23 cellular contexts compared by ENCODE assay signal in genomic region chr22:46410291-46410808, GRCh38.
DNase-seq lines count a peak whose midpoint lies in the region; ATAC-seq, FAIRE-seq and TF ChIP-seq lines count a peak whose summit lies in the region.
"Had no signal": no experiment of that assay in that cellular context is flagged by ENCODE, and none has a peak within 500 bp of the region (broad histone marks: within the 10 kb centered on the region; RNA-seq: fewer than 3 reads in every experiment).

No MANE protein-coding gene starts in this region.

- no CpG with 5 or more reads among the region's 28 CpGs for whole genome bisulfite sequencing in trophoblast cell (ENCODE audit: extremely low coverage, insufficient coverage, insufficient read length)
- WGBS in adrenal gland, 4 donors: 90 to 96% (median 92%) methylated on average over 15 to 28 of the region's 28 CpGs

- TF ChIP-seq CTCF in GM23338 (conservative IDR thresholded peaks at IDR 0.05; ENCODE audit: low read depth in 2 of 2) (no peak), glutamatergic neuron (IDR thresholded peaks at IDR 0.05; ENCODE audit: partially characterized antibody, unreplicated experiment) (no peak), kidney (IDR thresholded peaks at IDR 0.05; ENCODE audit: borderline replicate concordance, extremely low read depth, insufficient read depth) (no peak), adrenal gland (IDR thresholded peaks at IDR 0.05) (no peak)

- intact Hi-C loops in left cardiac atrium (cut with DNase I) (no loop called here), cardiac septum (cut with DNase I) (no loop called here), kidney (cut with DNase I) (no loop called here), adrenal gland (cut with DNase I) (no loop called here)

- 0 out of 2 replicates have a peak, but pooled peaks cover 2% of the 10 kb centered on the region for H4K20me1 ChIP-seq in GM23338 (replicated peaks; ENCODE audit: insufficient read depth)
- H4K20me1 ChIP-seq: BLaER1 had no signal

- H3K9ac ChIP-seq in trophoblast cell (ENCODE audit: low read length) (no peak overlapping the region), kidney (ENCODE audit: low read length in 2 of 2) (no peak overlapping the region)
- H3K9ac ChIP-seq: BLaER1 had no signal

- peaks cover 4% of the 10 kb centered on the region; the same call in 1 of the 3 replicates for H3K36me3 Mint-ChIP-seq in GM23338 (ENCODE audit: low read depth)
- no peaks in the 10 kb centered on the region for H3K36me3 Mint-ChIP-seq in glutamatergic neuron (ENCODE audit: unreplicated experiment)
- H3K36me3 Mint-ChIP-seq: CD4-positive, CD25-positive, alpha-beta regulatory T cell; CD8-positive, alpha-beta T cell had no signal

- peaks cover 6% of the 10 kb centered on the region for H3K27me3 Mint-ChIP-seq in GM23338 (ENCODE audit: insufficient read depth, low read depth, poor library complexity)
- no peaks in the 10 kb centered on the region for H3K27me3 Mint-ChIP-seq in glutamatergic neuron (ENCODE audit: unreplicated experiment)
- H3K27me3 Mint-ChIP-seq: B cell; CD4-positive, CD25-positive, alpha-beta regulatory T cell had no signal

- no peaks in the 10 kb centered on the region for H3K4me1 ChIP-seq in GM23338 (ENCODE audit: insufficient read depth)
- H3K4me1 ChIP-seq in trophoblast cell (ENCODE audit: control insufficient read depth in 1 of 2, insufficient read depth in 2 of 2, low read length in 2 of 2): no peaks in the 10 kb centered on the region
- H3K4me1 ChIP-seq in kidney (ENCODE audit: control insufficient read depth in 1 of 2, insufficient read depth in 1 of 2, low read depth in 1 of 2, low read length in 2 of 2): no peaks in the 10 kb centered on the region
- H3K4me1 ChIP-seq in adrenal gland (replicated peaks in 1 of 2): no peaks in the 10 kb centered on the region
- H3K4me1 ChIP-seq: BLaER1, Caco-2 had no signal

- H2BK5ac ChIP-seq in trophoblast cell (ENCODE audit: low read depth, low read length, poor library complexity): no peak overlapping the region

- peaks cover 5% of the 10 kb centered on the region for H3K4me1 Mint-ChIP-seq in GM23338
- H3K4me1 Mint-ChIP-seq in glutamatergic neuron (ENCODE audit: low read depth, unreplicated experiment): no peaks in the 10 kb centered on the region
- H3K4me1 Mint-ChIP-seq: CD4-positive, CD25-positive, alpha-beta regulatory T cell had no signal

- H3K9me3 ChIP-seq in trophoblast cell (ENCODE audit: insufficient read depth, low read depth, low read length) (no peaks in the 10 kb centered on the region), kidney (ENCODE audit: control insufficient read depth in 1 of 2, low read length in 2 of 2) (no peaks in the 10 kb centered on the region), adrenal gland (replicated peaks in 1 of 3) (no peaks in the 10 kb centered on the region)
- H3K9me3 ChIP-seq: BLaER1, Caco-2 had no signal

- TF ChIP-seq POLR2A in adrenal gland (IDR thresholded peaks at IDR 0.05): no peak

- no peak overlapping the region for H4K8ac ChIP-seq in trophoblast cell (ENCODE audit: low read depth, low read length)

- H3K79me2 ChIP-seq in GM23338 (replicated peaks; ENCODE audit: insufficient read depth) (no peaks in the 10 kb centered on the region), trophoblast cell (ENCODE audit: control insufficient read depth, insufficient read depth, low read length, poor library complexity) (no peaks in the 10 kb centered on the region)

- no peak overlapping the region for H3K4ac ChIP-seq in trophoblast cell (ENCODE audit: low read depth, low read length)

- H3K27ac Mint-ChIP-seq in GM23338: no peak overlapping the region
- peak overlapping the region; percentile 12 for H3K27ac Mint-ChIP-seq in glutamatergic neuron (ENCODE audit: unreplicated experiment)
- H3K27ac Mint-ChIP-seq: B cell; CD4-positive, CD25-positive, alpha-beta regulatory T cell; CD8-positive, alpha-beta T cell had no signal

- H3K9me3 Mint-ChIP-seq in GM23338: no peaks in the 10 kb centered on the region
- H3K9me3 Mint-ChIP-seq in glutamatergic neuron (ENCODE audit: unreplicated experiment): peaks cover 4% of the 10 kb centered on the region
- H3K9me3 Mint-ChIP-seq: CD4-positive, CD25-positive, alpha-beta regulatory T cell; CD8-positive, alpha-beta T cell had no signal

- H3K36me3 ChIP-seq in GM23338 (ENCODE audit: insufficient read depth) (no peaks in the 10 kb centered on the region), trophoblast cell (ENCODE audit: control insufficient read depth in 1 of 2, insufficient read depth in 2 of 2, low read length in 2 of 2) (peaks cover 9 to 11% of the 10 kb centered on the region in 2 experiments), kidney (ENCODE audit: control insufficient read depth in 1 of 2, insufficient read depth in 2 of 2, low read length in 2 of 2) (no peaks in the 10 kb centered on the region), adrenal gland (replicated peaks in 1 of 2) (no peaks in the 10 kb centered on the region)
- H3K36me3 ChIP-seq: BLaER1 had no signal

- no peaks in the 10 kb centered on the region for H3K79me1 ChIP-seq in trophoblast cell (ENCODE audit: low read length)

- no peak overlapping the region for H4K91ac ChIP-seq in trophoblast cell (ENCODE audit: low read depth, low read length)

- no peak for FAIRE-seq in kidney (lab: Jason Lieb, UNC)
- FAIRE-seq: A204.1, GM12878 had no signal

- ATAC-seq in left cardiac atrium (no peak), GM23338 (no peak)
- ATAC-seq: CD8-positive, alpha-beta T cell; GM12878 had no signal

- H2BK120ac ChIP-seq in trophoblast cell (ENCODE audit: insufficient read depth, low read length, poor library complexity): no peak overlapping the region

- H3F3A ChIP-seq in GM23338 (replicated peaks; ENCODE audit: low read depth): no peaks in the 10 kb centered on the region

- H3K27me3 ChIP-seq in GM23338 (ENCODE audit: insufficient read depth): no peaks in the 10 kb centered on the region
- no peaks in the 10 kb centered on the region for H3K27me3 ChIP-seq in trophoblast cell (ENCODE audit: insufficient read depth, low read length)
- H3K27me3 ChIP-seq in adrenal gland: peaks cover 5% of the 10 kb centered on the region
- H3K27me3 ChIP-seq: BLaER1 had no signal

- H3K4me3 ChIP-seq in GM23338 (no peak overlapping the region), trophoblast cell (ENCODE audit: low read depth, low read length) (peak overlapping the region; percentile 5), kidney (ENCODE audit: low read length in 2 of 2) (no peak overlapping the region), adrenal gland (no peak overlapping the region)
- H3K4me3 ChIP-seq: BLaER1, GM12878 had no signal

- peak; percentile 18 for DNase-seq in left cardiac atrium
- no peak for DNase-seq in cardiac septum (ENCODE audit: low spot score)
- no peak for DNase-seq in GM23338 (ENCODE audit: low spot score)
- peak; percentile 7 for DNase-seq in glutamatergic neuron
- DNase-seq in trophoblast cell: no peak
- no peak for DNase-seq in HPDE6-E6E7 (ENCODE audit: extremely low spot score)
- DNase-seq in kidney: no peak
- no peak for DNase-seq in adrenal gland
- DNase-seq: Caco-2; CD4-positive, CD25-positive, alpha-beta regulatory T cell; CD8-positive, alpha-beta T cell; DMS79; EL; GDM1; GOT3; H7; HCEC 1CT had no signal

- no peaks in the 10 kb centered on the region for H3K9me2 ChIP-seq in GM23338 (ENCODE audit: insufficient read depth)

- H3K4me3 Mint-ChIP-seq in GM23338 (no peak overlapping the region), glutamatergic neuron (ENCODE audit: unreplicated experiment) (no peak overlapping the region)
- H3K4me3 Mint-ChIP-seq: B cell; CD8-positive, alpha-beta T cell had no signal

- no peak overlapping the region for H3K18ac ChIP-seq in trophoblast cell (ENCODE audit: low read length)

- no peak overlapping the region for H3K23ac ChIP-seq in trophoblast cell (ENCODE audit: low read length)

- H3K14ac ChIP-seq in trophoblast cell (ENCODE audit: low read length): no peak overlapping the region

- H4K12ac ChIP-seq in trophoblast cell (ENCODE audit: low read depth, low read length): no peak overlapping the region

- H3K27ac ChIP-seq in GM23338 (ENCODE audit: low read depth) (no peak overlapping the region), trophoblast cell (ENCODE audit: low read depth, low read length) (no peak overlapping the region), kidney (ENCODE audit: low read depth in 2 of 2, low read length in 2 of 2) (no peak overlapping the region), adrenal gland (no peak overlapping the region)
- H3K27ac ChIP-seq: 22Rv1, BLaER1, C4-2B had no signal

- no peak overlapping the region for H2BK12ac ChIP-seq in trophoblast cell (ENCODE audit: low read length)

- no peak overlapping the region for H2AK5ac ChIP-seq in trophoblast cell (ENCODE audit: low read length)

- H3K4me2 ChIP-seq in GM23338: no peak overlapping the region
- H3K4me2 ChIP-seq in trophoblast cell (ENCODE audit: low read length): no peak overlapping the region
- H3K4me2 ChIP-seq: BLaER1 had no signal

- H2AFZ ChIP-seq in GM23338 (no peak overlapping the region), trophoblast cell (ENCODE audit: insufficient read depth, low read length, poor library complexity) (no peak overlapping the region)

TF ChIP-seq in GM23338, 12 proteins besides CTCF, POLR2A, EP300 and RAD21:
- TF ChIP-seq ZNF331 (CRISPR knock-in tag; IDR thresholded peaks at IDR 0.05; ENCODE audit: low read depth) (peak; percentile 61), STAT1 (IDR thresholded peaks at IDR 0.05; ENCODE audit: unreplicated experiment) (no peak)

Comparison
In these comparisons a context has a peak if more than half of its experiments do, and no peak if none do; other contexts are left out.
1. DNase-seq: peak in left cardiac atrium (single experiment) and glutamatergic neuron (single experiment); none in cardiac septum (single experiment), GM23338 (single experiment), trophoblast cell (0 of 2), HPDE6-E6E7 (single experiment), kidney (single experiment) and adrenal gland (0 of 7).